ENCODE assay signal across 2 cellular contexts in the genomic region with DNA sequence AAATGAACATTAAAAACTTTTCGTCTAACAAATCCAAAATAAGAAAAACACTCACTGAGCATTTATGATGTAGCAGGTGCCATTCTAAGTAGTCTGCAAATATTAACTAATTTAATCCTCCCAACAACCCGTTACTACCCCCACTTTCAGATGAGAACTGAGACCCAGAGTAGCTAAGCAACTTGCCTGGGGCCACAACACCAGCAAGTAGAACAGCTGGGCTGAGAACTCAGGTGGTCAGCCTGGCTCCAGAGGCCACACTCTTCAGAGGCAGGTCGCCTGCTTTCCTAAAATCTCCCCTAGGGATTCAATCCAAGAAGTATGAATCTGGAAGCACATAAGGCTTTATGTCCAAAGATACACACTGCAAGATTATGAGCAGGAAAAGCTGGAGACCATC.
TF ChIP-seq lines count a peak whose summit lies in the region.

No MANE protein-coding gene starts in this region.

TF ChIP-seq in GM23338, 12 proteins besides CTCF, POLR2A, EP300 and RAD21 (continues in another document):
- TF ChIP-seq STAT1 (IDR thresholded peaks at IDR 0.05; ENCODE audit: unreplicated experiment) (no peak), NANOG (IDR thresholded peaks at IDR 0.05; ENCODE audit: borderline replicate concordance) (no peak), POLR2AphosphoS5 (IDR thresholded peaks at IDR 0.05; ENCODE audit: low read depth) (no peak), ZNF114 (CRISPR knock-in tag; IDR thresholded peaks at IDR 0.05) (no peak), JUNB (IDR thresholded peaks at IDR 0.05; ENCODE audit: unreplicated experiment) (no peak), ZNF331 (CRISPR knock-in tag; IDR thresholded peaks at IDR 0.05; ENCODE audit: low read depth) (no peak), EZH2 (IDR thresholded peaks at IDR 0.05; ENCODE audit: low read depth, unreplicated experiment) (no peak), CREB1 (CRISPR knock-in tag; IDR thresholded peaks at IDR 0.05; ENCODE audit: low read depth) (no peak)
- TF ChIP-seq, protein P1, sequence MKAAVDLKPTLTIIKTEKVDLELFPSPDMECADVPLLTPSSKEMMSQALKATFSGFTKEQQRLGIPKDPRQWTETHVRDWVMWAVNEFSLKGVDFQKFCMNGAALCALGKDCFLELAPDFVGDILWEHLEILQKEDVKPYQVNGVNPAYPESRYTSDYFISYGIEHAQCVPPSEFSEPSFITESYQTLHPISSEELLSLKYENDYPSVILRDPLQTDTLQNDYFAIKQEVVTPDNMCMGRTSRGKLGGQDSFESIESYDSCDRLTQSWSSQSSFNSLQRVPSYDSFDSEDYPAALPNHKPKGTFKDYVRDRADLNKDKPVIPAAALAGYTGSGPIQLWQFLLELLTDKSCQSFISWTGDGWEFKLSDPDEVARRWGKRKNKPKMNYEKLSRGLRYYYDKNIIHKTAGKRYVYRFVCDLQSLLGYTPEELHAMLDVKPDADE (IDR thresholded peaks at IDR 0.05) = no peak
- TF ChIP-seq, protein P2, sequence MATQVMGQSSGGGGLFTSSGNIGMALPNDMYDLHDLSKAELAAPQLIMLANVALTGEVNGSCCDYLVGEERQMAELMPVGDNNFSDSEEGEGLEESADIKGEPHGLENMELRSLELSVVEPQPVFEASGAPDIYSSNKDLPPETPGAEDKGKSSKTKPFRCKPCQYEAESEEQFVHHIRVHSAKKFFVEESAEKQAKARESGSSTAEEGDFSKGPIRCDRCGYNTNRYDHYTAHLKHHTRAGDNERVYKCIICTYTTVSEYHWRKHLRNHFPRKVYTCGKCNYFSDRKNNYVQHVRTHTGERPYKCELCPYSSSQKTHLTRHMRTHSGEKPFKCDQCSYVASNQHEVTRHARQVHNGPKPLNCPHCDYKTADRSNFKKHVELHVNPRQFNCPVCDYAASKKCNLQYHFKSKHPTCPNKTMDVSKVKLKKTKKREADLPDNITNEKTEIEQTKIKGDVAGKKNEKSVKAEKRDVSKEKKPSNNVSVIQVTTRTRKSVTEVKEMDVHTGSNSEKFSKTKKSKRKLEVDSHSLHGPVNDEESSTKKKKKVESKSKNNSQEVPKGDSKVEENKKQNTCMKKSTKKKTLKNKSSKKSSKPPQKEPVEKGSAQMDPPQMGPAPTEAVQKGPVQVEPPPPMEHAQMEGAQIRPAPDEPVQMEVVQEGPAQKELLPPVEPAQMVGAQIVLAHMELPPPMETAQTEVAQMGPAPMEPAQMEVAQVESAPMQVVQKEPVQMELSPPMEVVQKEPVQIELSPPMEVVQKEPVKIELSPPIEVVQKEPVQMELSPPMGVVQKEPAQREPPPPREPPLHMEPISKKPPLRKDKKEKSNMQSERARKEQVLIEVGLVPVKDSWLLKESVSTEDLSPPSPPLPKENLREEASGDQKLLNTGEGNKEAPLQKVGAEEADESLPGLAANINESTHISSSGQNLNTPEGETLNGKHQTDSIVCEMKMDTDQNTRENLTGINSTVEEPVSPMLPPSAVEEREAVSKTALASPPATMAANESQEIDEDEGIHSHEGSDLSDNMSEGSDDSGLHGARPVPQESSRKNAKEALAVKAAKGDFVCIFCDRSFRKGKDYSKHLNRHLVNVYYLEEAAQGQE (IDR thresholded peaks at IDR 0.05; ENCODE audit: unreplicated experiment) = no peak

TF ChIP-seq in WTC11, 78 proteins besides CTCF, POLR2A, EP300 and RAD21:
- TF ChIP-seq ELF4 (CRISPR knock-in tag; IDR thresholded peaks at IDR 0.05; ENCODE audit: low read depth) = no peak
